ENCODE assay signal across 19 cellular contexts in the genomic region with DNA sequence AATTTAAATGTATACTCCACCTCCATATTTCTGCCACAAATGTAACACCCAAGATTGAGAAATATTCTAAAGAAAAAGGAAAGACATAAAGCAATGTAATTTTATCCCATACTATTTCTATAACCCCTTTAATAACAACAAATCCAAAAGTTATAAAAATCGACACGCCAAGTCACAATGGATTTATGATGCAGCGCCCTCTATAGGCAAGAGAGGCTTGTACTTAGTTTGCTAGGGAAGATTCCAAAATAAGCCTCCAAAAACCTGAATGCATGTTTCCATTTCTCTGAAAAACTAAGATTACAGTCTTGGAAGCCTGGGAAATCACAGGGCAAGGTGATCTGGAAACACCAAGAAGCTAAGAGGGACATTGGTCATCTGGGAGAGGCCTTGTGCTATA.
"Had no signal": no experiment of that assay in that cellular context is flagged by ENCODE, and none has a peak within 500 bp of the region (broad histone marks: within the 10 kb centered on the region; RNA-seq: fewer than 3 reads in every experiment).

No MANE protein-coding gene starts in this region.

- H3K36me3 ChIP-seq: esophagus squamous epithelium, gastroesophageal sphincter, heart right ventricle, lower lobe of right lung, suprapubic skin, transverse colon, uterus had no signal

- H3K27me3 ChIP-seq: esophagus squamous epithelium, gastroesophageal sphincter, heart right ventricle, suprapubic skin, transverse colon, uterus had no signal

- H3K4me1 ChIP-seq: esophagus squamous epithelium, gastroesophageal sphincter, heart right ventricle, lower lobe of right lung, suprapubic skin, transverse colon, uterus had no signal

- DNase-seq: activated naive CD4-positive, alpha-beta T cell; activated T-cell treated with anti-CD3 and anti-CD28 coated beads, Interleukin-2, amount 50 U/mL, for 1 hour; central memory CD4-positive, alpha-beta T cell; effector memory CD4-positive, alpha-beta T cell; esophagus squamous epithelium; heart right ventricle; kidney; lower lobe of right lung; naive thymus-derived CD8-positive, alpha-beta T cell; small intestine; stimulated activated CD4-positive, alpha-beta T cell treated with anti-CD3 and anti-CD28 coated beads, Interleukin-2, amount 100 ng/mL, for 24 hours; stimulated activated naive CD8-positive, alpha-beta T cell treated with anti-CD3 and anti-CD28 coated beads, Interleukin-15, amount 100 ng/mL, for 72 hours; T-helper 9 cell; transverse colon; uterus had no signal

- H3K4me3 ChIP-seq: esophagus squamous epithelium, gastroesophageal sphincter, heart right ventricle, lower lobe of right lung, suprapubic skin, transverse colon, uterus had no signal

- H3K27ac ChIP-seq: esophagus squamous epithelium, gastroesophageal sphincter, heart right ventricle, lower lobe of right lung, suprapubic skin, transverse colon, uterus had no signal

- ATAC-seq: gastroesophageal sphincter; heart right ventricle; lower lobe of right lung; naive thymus-derived CD8-positive, alpha-beta T cell; sciatic nerve; stimulated activated effector memory CD8-positive, alpha-beta T cell treated with anti-CD3 and anti-CD28 coated beads, Interleukin-12 subunit alpha, Interleukin-12 subunit beta, amount 100 ng/mL, for 72 hours; stimulated activated naive CD8-positive, alpha-beta T cell treated with anti-CD3 and anti-CD28 coated beads, Interleukin-15, amount 100 ng/mL, for 72 hours had no signal

- H3K9me3 ChIP-seq: esophagus squamous epithelium, gastroesophageal sphincter, heart right ventricle, lower lobe of right lung, suprapubic skin, transverse colon, uterus had no signal
